In the genomic region with DNA sequence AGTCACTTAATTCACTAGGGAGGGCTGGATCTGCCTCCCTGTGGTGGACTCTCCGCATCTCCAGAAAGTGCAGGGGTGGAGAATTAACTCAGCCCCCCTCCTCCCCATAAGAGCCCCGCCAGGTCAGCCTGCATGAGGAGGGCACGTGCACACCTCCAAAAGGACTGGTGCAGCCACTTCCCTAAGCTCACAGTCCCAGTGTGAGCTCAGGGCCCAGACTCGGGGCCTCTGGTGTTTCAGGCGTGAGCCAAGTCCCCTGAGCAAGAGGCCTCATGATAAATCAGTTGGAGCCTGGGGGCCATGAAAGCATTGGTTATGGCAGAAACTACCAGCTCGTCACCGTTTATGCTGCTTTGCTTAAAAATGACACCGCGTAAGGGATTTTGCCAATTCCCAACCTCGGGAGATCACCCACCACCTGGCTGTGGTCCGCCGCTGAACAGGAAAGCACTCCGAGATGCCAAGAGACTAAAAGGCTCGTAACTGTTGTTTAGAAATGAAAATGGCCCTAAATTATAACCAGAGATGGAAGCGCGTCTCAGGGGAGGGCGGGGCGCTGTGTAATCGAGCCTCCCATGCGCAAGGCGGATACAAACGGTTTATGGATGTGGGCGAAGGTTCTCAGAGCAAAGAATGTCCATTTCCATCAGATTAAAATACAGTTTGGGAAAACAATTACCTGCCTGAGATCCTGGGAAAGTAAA, we compare ENCODE assay signal across 9 cellular contexts.
DNase-seq lines count a peak whose midpoint lies in the region; ATAC-seq and TF ChIP-seq lines count a peak whose summit lies in the region.
"Had no signal": no experiment of that assay in that cellular context is flagged by ENCODE, and none has a peak within 500 bp of the region (broad histone marks: within the 10 kb centered on the region; RNA-seq: fewer than 3 reads in every experiment).

No MANE protein-coding gene starts in this region.

- H3K4me3 Mint-ChIP-seq in WTC11 = no peak overlapping the region
- no peak overlapping the region for H3K4me3 Mint-ChIP-seq in activated T-helper 1 cell treated with anti-CD3 and anti-CD28 coated beads, Interleukin-12 subunit alpha, Interleukin-12 subunit beta, Interleukin-2, Interleukin-4 antibody, amounts not matched to agents 30 ng/mL and 10 ng/mL and 1 ng/mL, durations not matched to agents 14 hours and 24 hours and 36 hours
- no peak overlapping the region for H3K4me3 Mint-ChIP-seq in natural killer cell treated with Interleukin-12 subunit alpha and Interleukin-12 subunit beta and Interleukin-15 and Interleukin-18, amount 100 ng/mL, for 72 hours

- intact Hi-C loops in activated T-helper 1 cell treated with anti-CD3 and anti-CD28 coated beads, Interleukin-12 subunit alpha, Interleukin-12 subunit beta, Interleukin-2, Interleukin-4 antibody, amounts not matched to agents 30 ng/mL and 10 ng/mL and 1 ng/mL, durations not matched to agents 14 hours and 24 hours and 36 hours (cut with micrococcal nuclease) = no loop called here

- TF ChIP-seq CTCF in LNCaP clone FGC (IDR thresholded peaks at IDR 0.05; ENCODE audit: control insufficient read depth, extremely low read depth, insufficient read depth) (no peak), WTC11 (IDR thresholded peaks at IDR 0.05) (no peak)

- POLR2A ChIA-PET in WTC11 (lab: Charles Lee) = no interaction called here

- DNase-seq in LNCaP clone FGC (ENCODE audit: low read depth) = peak; percentile 62
- DNase-seq in WTC11 (ENCODE audit: low spot score) = no peak
- DNase-seq in activated T-helper 1 cell treated with anti-CD3 and anti-CD28 coated beads, Interleukin-12 subunit alpha, Interleukin-12 subunit beta, Interleukin-2, Interleukin-4 antibody, amounts not matched to agents 30 ng/mL and 10 ng/mL and 1 ng/mL, durations not matched to agents 14 hours and 24 hours and 36 hours (ENCODE audit: low spot score) = no peak
- no peak for DNase-seq in stimulated activated CD4-positive, alpha-beta T cell treated with anti-CD3 and anti-CD28 coated beads, Interleukin-2, amount 100 ng/mL, for 48 hours
- DNase-seq in natural killer cell treated with Interleukin-12 subunit alpha and Interleukin-12 subunit beta and Interleukin-15 and Interleukin-18, amount 100 ng/mL, for 72 hours (ENCODE audit: low spot score) = no peak
- DNase-seq: NCI-H524 had no signal

- peak overlapping the region; percentile 30 for H3K9ac ChIP-seq in iPS-20b (ENCODE audit: low read depth, low read length)
- peak overlapping the region in 1 of 2 donors; percentile 12 for H3K9ac ChIP-seq in stomach smooth muscle (ENCODE audit: low read length in 2 of 2)

- H3K36me3 ChIP-seq in iPS-20b (ENCODE audit: insufficient read depth, low read depth, low read length) = no peaks in the 10 kb centered on the region
- H3K36me3 ChIP-seq in stomach smooth muscle (ENCODE audit: control insufficient read depth in 2 of 2, insufficient read depth in 2 of 2, low read length in 2 of 2) = no peaks in the 10 kb centered on the region

- no peak overlapping the region for H3K27ac Mint-ChIP-seq in WTC11
- H3K27ac Mint-ChIP-seq in activated T-helper 1 cell treated with anti-CD3 and anti-CD28 coated beads, Interleukin-12 subunit alpha, Interleukin-12 subunit beta, Interleukin-2, Interleukin-4 antibody, amounts not matched to agents 30 ng/mL and 10 ng/mL and 1 ng/mL, durations not matched to agents 14 hours and 24 hours and 36 hours = no peak overlapping the region
- H3K27ac Mint-ChIP-seq in natural killer cell treated with Interleukin-12 subunit alpha and Interleukin-12 subunit beta and Interleukin-15 and Interleukin-18, amount 100 ng/mL, for 72 hours = peak overlapping the region in 1 of 2 donors; percentile 25

- H3K36me3 Mint-ChIP-seq in WTC11 = no peaks in the 10 kb centered on the region
- peaks cover 42% of the 10 kb centered on the region for H3K36me3 Mint-ChIP-seq in activated T-helper 1 cell treated with anti-CD3 and anti-CD28 coated beads, Interleukin-12 subunit alpha, Interleukin-12 subunit beta, Interleukin-2, Interleukin-4 antibody, amounts not matched to agents 30 ng/mL and 10 ng/mL and 1 ng/mL, durations not matched to agents 14 hours and 24 hours and 36 hours (ENCODE audit: low read depth)
- no peaks in the 10 kb centered on the region for H3K36me3 Mint-ChIP-seq in natural killer cell treated with Interleukin-12 subunit alpha and Interleukin-12 subunit beta and Interleukin-15 and Interleukin-18, amount 100 ng/mL, for 72 hours

- ATAC-seq in WTC11 = peak; percentile 36
- ATAC-seq in GM18520 (IDR thresholded peaks at IDR 0.05; ENCODE audit: unreplicated experiment) = no peak
- no peak for ATAC-seq in natural killer cell treated with Interleukin-12 subunit alpha and Interleukin-12 subunit beta and Interleukin-15 and Interleukin-18, amount 100 ng/mL, for 72 hours

- no peaks in the 10 kb centered on the region for H3K27me3 Mint-ChIP-seq in WTC11 (ENCODE audit: low read depth)
- H3K27me3 Mint-ChIP-seq in activated T-helper 1 cell treated with anti-CD3 and anti-CD28 coated beads, Interleukin-12 subunit alpha, Interleukin-12 subunit beta, Interleukin-2, Interleukin-4 antibody, amounts not matched to agents 30 ng/mL and 10 ng/mL and 1 ng/mL, durations not matched to agents 14 hours and 24 hours and 36 hours (ENCODE audit: insufficient read depth) = no peaks in the 10 kb centered on the region
- no peaks in the 10 kb centered on the region for H3K27me3 Mint-ChIP-seq in natural killer cell treated with Interleukin-12 subunit alpha and Interleukin-12 subunit beta and Interleukin-15 and Interleukin-18, amount 100 ng/mL, for 72 hours

- H3K9me3 Mint-ChIP-seq in WTC11 = peaks cover 6% of the 10 kb centered on the region
- H3K9me3 Mint-ChIP-seq in activated T-helper 1 cell treated with anti-CD3 and anti-CD28 coated beads, Interleukin-12 subunit alpha, Interleukin-12 subunit beta, Interleukin-2, Interleukin-4 antibody, amounts not matched to agents 30 ng/mL and 10 ng/mL and 1 ng/mL, durations not matched to agents 14 hours and 24 hours and 36 hours = no peaks in the 10 kb centered on the region
- H3K9me3 Mint-ChIP-seq in natural killer cell treated with Interleukin-12 subunit alpha and Interleukin-12 subunit beta and Interleukin-15 and Interleukin-18, amount 100 ng/mL, for 72 hours = no peaks in the 10 kb centered on the region

- H3K4me1 Mint-ChIP-seq in WTC11 = peaks cover 21% of the 10 kb centered on the region
- H3K4me1 Mint-ChIP-seq in activated T-helper 1 cell treated with anti-CD3 and anti-CD28 coated beads, Interleukin-12 subunit alpha, Interleukin-12 subunit beta, Interleukin-2, Interleukin-4 antibody, amounts not matched to agents 30 ng/mL and 10 ng/mL and 1 ng/mL, durations not matched to agents 14 hours and 24 hours and 36 hours (ENCODE audit: low read depth) = peaks cover 36% of the 10 kb centered on the region
- H3K4me1 Mint-ChIP-seq in natural killer cell treated with Interleukin-12 subunit alpha and Interleukin-12 subunit beta and Interleukin-15 and Interleukin-18, amount 100 ng/mL, for 72 hours (ENCODE audit: low read depth in 2 of 2) = peaks cover 37 to 49% of the 10 kb centered on the region in 2 donors

- CTCF ChIA-PET in WTC11 (lab: Charles Lee) = no interaction called here

- no peaks in the 10 kb centered on the region for H3K9me3 ChIP-seq in iPS-20b (ENCODE audit: insufficient read depth, low read depth, low read length)
- H3K9me3 ChIP-seq in stomach smooth muscle (ENCODE audit: control insufficient read depth in 2 of 2, low read length in 2 of 2) = no peaks in the 10 kb centered on the region

- H3K27ac ChIP-seq in iPS-20b (ENCODE audit: low read length) (no peak overlapping the region), stomach smooth muscle (ENCODE audit: low read length) (peak overlapping the region; percentile 67)

- H3K27me3 ChIP-seq in iPS-20b (ENCODE audit: insufficient read depth, low read length) = no peaks in the 10 kb centered on the region
- no peaks in the 10 kb centered on the region for H3K27me3 ChIP-seq in stomach smooth muscle (ENCODE audit: control insufficient read depth in 1 of 2, insufficient read depth in 2 of 2, low read length in 2 of 2)

- H3K4me1 ChIP-seq in iPS-20b (ENCODE audit: insufficient read depth, low read length) (peaks cover 3% of the 10 kb centered on the region; the same call in 1 of the 2 replicates), stomach smooth muscle (ENCODE audit: control insufficient read depth, insufficient read depth, low read length) (peaks cover 42% of the 10 kb centered on the region)

- H3K4me3 ChIP-seq in LNCaP clone FGC (ENCODE audit: low read depth, low read length) (no peak overlapping the region), iPS-20b (ENCODE audit: low read length) (no peak overlapping the region), stomach smooth muscle (ENCODE audit: low read length in 2 of 2) (peak overlapping the region; percentile 22 to 55)

TF ChIP-seq in WTC11, 78 proteins besides CTCF, POLR2A, EP300 and RAD21:
- TF ChIP-seq, protein P1, sequence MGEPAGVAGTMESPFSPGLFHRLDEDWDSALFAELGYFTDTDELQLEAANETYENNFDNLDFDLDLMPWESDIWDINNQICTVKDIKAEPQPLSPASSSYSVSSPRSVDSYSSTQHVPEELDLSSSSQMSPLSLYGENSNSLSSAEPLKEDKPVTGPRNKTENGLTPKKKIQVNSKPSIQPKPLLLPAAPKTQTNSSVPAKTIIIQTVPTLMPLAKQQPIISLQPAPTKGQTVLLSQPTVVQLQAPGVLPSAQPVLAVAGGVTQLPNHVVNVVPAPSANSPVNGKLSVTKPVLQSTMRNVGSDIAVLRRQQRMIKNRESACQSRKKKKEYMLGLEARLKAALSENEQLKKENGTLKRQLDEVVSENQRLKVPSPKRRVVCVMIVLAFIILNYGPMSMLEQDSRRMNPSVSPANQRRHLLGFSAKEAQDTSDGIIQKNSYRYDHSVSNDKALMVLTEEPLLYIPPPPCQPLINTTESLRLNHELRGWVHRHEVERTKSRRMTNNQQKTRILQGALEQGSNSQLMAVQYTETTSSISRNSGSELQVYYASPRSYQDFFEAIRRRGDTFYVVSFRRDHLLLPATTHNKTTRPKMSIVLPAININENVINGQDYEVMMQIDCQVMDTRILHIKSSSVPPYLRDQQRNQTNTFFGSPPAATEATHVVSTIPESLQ (CRISPR knock-in tag; IDR thresholded peaks at IDR 0.05) = no peak

Comparison
In these comparisons a context has a peak if more than half of its experiments do, and no peak if none do; other contexts are left out.
1. H3K4me3 ChIP-seq: peak in stomach smooth muscle (2 of 2); none in LNCaP clone FGC (single experiment) and iPS-20b (single experiment).